In the genomic region with DNA sequence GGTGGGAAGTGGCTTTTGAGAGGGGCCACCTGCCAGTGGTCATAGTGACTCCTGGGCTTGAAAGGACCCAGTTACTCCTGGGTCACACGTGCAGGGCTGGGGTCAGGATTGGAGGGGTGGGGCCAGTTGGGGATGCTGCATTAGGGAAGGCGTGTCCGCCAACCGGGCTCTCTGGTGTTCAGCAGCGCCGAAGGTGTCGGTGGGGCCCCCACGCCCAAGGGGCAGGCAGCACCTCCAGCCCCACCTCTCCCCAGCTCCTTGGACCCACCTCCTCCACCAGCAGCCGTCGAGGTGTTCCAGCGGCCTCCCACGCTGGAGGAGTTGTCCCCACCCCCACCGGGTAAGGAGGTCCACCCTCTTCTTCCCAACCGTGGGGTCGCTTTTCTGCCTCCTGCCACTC, we compare ENCODE assay signal across 22 cellular contexts. TPM values are rescaled to one million over a fixed set of nuclear protein-coding genes. Genes with fewer than 3 reads are reported as not detected.
DNase-seq lines count a peak whose midpoint lies in the region; ATAC-seq and TF ChIP-seq lines count a peak whose summit lies in the region.
"Had no signal": no experiment of that assay in that cellular context is flagged by ENCODE, and none has a peak within 500 bp of the region (broad histone marks: within the 10 kb centered on the region; RNA-seq: fewer than 3 reads in every experiment).

No MANE protein-coding gene starts in this region.

- intact Hi-C loops in activated B cell treated with CpG ODN at 0.5 μM for 24 hours (cut with micrococcal nuclease) (loop anchor here (1.0 to 10.0 kb wide), 5 partner anchors 10 to 545 kb away; a partner anchor contains a TSS), stomach (cut with DNase I; ENCODE audit: low total_unique reads) (loop anchor here (10.0 kb wide), 1 partner anchor 55 kb away; no protein-coding TSS in a partner anchor)

- H3K9me3 Mint-ChIP-seq in activated CD4-positive, alpha-beta T cell treated with anti-CD3 and anti-CD28 coated beads, Interleukin-2, amount 10 ng/mL, durations not matched to agents 7 days and 5 days = no peaks in the 10 kb centered on the region
- H3K9me3 Mint-ChIP-seq in activated B cell treated with CpG ODN at 0.5 μM for 24 hours (no peaks in the 10 kb centered on the region), memory B cell (no peaks in the 10 kb centered on the region)
- H3K9me3 Mint-ChIP-seq: activated T-cell treated with anti-CD3 and anti-CD28 coated beads, Interleukin-2, amount 50 U/mL, for 72 hours; neural crest cell had no signal

- CTCF ChIA-PET in activated CD4-positive, alpha-beta T cell treated with anti-CD3 and anti-CD28 coated beads, Interleukin-2, amount 10 ng/mL, durations not matched to agents 7 days and 5 days (lab: Charles Lee) = no interaction called here
- CTCF ChIA-PET in activated B cell treated with CpG ODN at 0.5 μM for 24 hours (lab: Charles Lee) = interaction anchor here (1.8 to 7.7 kb wide), 2 partner anchors 27 to 39 kb away, joined by 8 to 41 read pairs; no protein-coding TSS in a partner anchor

- H3K27me3 Mint-ChIP-seq in activated CD4-positive, alpha-beta T cell treated with anti-CD3 and anti-CD28 coated beads, Interleukin-2, amount 10 ng/mL, durations not matched to agents 7 days and 5 days = peaks cover 3% of the 10 kb centered on the region
- H3K27me3 Mint-ChIP-seq in activated B cell treated with CpG ODN at 0.5 μM for 24 hours = peaks cover 6% of the 10 kb centered on the region
- no peaks in the 10 kb centered on the region for H3K27me3 Mint-ChIP-seq in memory B cell

- peaks cover 15 to 77% (median 41%) of the 10 kb centered on the region in 3 donors for H3K27me3 ChIP-seq in stomach

- 57 to 84% (median 67%) methylated on average over 7 to 15 of the region's 15 CpGs for WGBS in stomach, 5 donors

- no peaks in the 10 kb centered on the region for H3K9me3 ChIP-seq in stomach

- no peak for ATAC-seq in activated B cell treated with CpG ODN at 0.5 μM for 24 hours (ENCODE audit: low read depth)
- ATAC-seq in memory B cell (ENCODE audit: low read depth) = no peak
- no peak for ATAC-seq in GM18498 (IDR thresholded peaks at IDR 0.05; ENCODE audit: unreplicated experiment)
- ATAC-seq: left colon had no signal

- POLR2A ChIA-PET in activated CD4-positive, alpha-beta T cell treated with anti-CD3 and anti-CD28 coated beads, Interleukin-2, amount 10 ng/mL, durations not matched to agents 7 days and 5 days (lab: Charles Lee) = no interaction called here
- POLR2A ChIA-PET in activated B cell treated with CpG ODN at 0.5 μM for 24 hours (lab: Charles Lee) = interaction anchor here (0.6 to 12.3 kb wide), 4 partner anchors 8 to 96 kb away, joined by 3 to 259 read pairs (median 8); a partner anchor contains a TSS

- peaks cover 0 to 4% (median 0%) of the 10 kb centered on the region in 4 donors for H3K36me3 ChIP-seq in stomach

- no peak for TF ChIP-seq POLR2A in stomach (IDR thresholded peaks at IDR 0.05)

- no peak for TF ChIP-seq CTCF in activated B cell treated with CpG ODN at 0.5 μM for 24 hours (IDR thresholded peaks at IDR 0.05)
- TF ChIP-seq CTCF in stomach (IDR thresholded peaks at IDR 0.05) = no peak

- H3K4me1 Mint-ChIP-seq in activated CD4-positive, alpha-beta T cell treated with anti-CD3 and anti-CD28 coated beads, Interleukin-2, amount 10 ng/mL, durations not matched to agents 7 days and 5 days = peaks cover 73% of the 10 kb centered on the region
- peaks cover 66% of the 10 kb centered on the region for H3K4me1 Mint-ChIP-seq in activated B cell treated with CpG ODN at 0.5 μM for 24 hours
- H3K4me1 Mint-ChIP-seq in memory B cell = peaks cover 48% of the 10 kb centered on the region

- H3K27ac Mint-ChIP-seq in activated CD4-positive, alpha-beta T cell treated with anti-CD3 and anti-CD28 coated beads, Interleukin-2, amount 10 ng/mL, durations not matched to agents 7 days and 5 days = peak overlapping the region; percentile 88
- H3K27ac Mint-ChIP-seq in activated B cell treated with CpG ODN at 0.5 μM for 24 hours (peak overlapping the region; percentile 94), memory B cell (peak overlapping the region; percentile 93)
- H3K27ac Mint-ChIP-seq: activated T-cell treated with anti-CD3 and anti-CD28 coated beads, Interleukin-2, amount 50 U/mL, for 72 hours; brain had no signal

- DNase-seq in activated CD4-positive, alpha-beta T cell treated with anti-CD3 and anti-CD28 coated beads, Interleukin-2, amount 10 ng/mL, durations not matched to agents 7 days and 5 days = no peak
- DNase-seq in activated CD4-positive, alpha-beta T cell treated with anti-CD3 and anti-CD28 coated beads, Interleukin-2, amount 50 U/mL, for 48 hours = no peak
- DNase-seq in activated B cell treated with CpG ODN at 0.5 μM for 24 hours = no peak
- DNase-seq in memory B cell (ENCODE audit: low spot score in 2 of 2) = no peak
- DNase-seq in stomach = no peak
- no peak for DNase-seq in NCI-H1436 treated with DMSO at 0.1 percent for 48 hours (lab: John Stamatoyannopoulos, UW)
- DNase-seq in CD1c-positive myeloid dendritic cell (ENCODE audit: extremely low spot score) = no peak
- DNase-seq: activated CD4-positive, alpha-beta T cell treated with anti-CD3 and anti-CD28 coated beads, Interleukin-2, amount 50 U/mL, for 4 hours; GF-D8; KG1; NCI-H187; NCI-H226; stimulated activated CD4-positive, alpha-beta T cell treated with anti-CD3 and anti-CD28 coated beads, Interleukin-4, amount 100 ng/mL, for 1 hour had no signal

- H3K27ac ChIP-seq in stomach = peak overlapping the region in 4 of 5 donors; percentile 21 to 73 (median 50)

- peaks cover 20 to 79% (median 41%) of the 10 kb centered on the region in 4 donors for H3K4me1 ChIP-seq in stomach

- no peak for TF ChIP-seq EP300 in stomach (IDR thresholded peaks at IDR 0.05)

- H3K4me3 Mint-ChIP-seq in activated CD4-positive, alpha-beta T cell treated with anti-CD3 and anti-CD28 coated beads, Interleukin-2, amount 10 ng/mL, durations not matched to agents 7 days and 5 days = no peak overlapping the region
- H3K4me3 Mint-ChIP-seq in activated B cell treated with CpG ODN at 0.5 μM for 24 hours (no peak overlapping the region), memory B cell (peak overlapping the region; percentile 29)
- H3K4me3 Mint-ChIP-seq: brain, neural crest cell had no signal

- H3K36me3 Mint-ChIP-seq in activated CD4-positive, alpha-beta T cell treated with anti-CD3 and anti-CD28 coated beads, Interleukin-2, amount 10 ng/mL, durations not matched to agents 7 days and 5 days (ENCODE audit: low read depth) = peaks cover 65% of the 10 kb centered on the region
- H3K36me3 Mint-ChIP-seq in activated B cell treated with CpG ODN at 0.5 μM for 24 hours (ENCODE audit: low read depth) = peaks cover 11% of the 10 kb centered on the region
- H3K36me3 Mint-ChIP-seq in memory B cell = peaks cover 16% of the 10 kb centered on the region
- H3K36me3 Mint-ChIP-seq: brain had no signal

- H3K4me3 ChIP-seq in stomach = no peak overlapping the region
- H3K4me3 ChIP-seq: smooth muscle cell had no signal

RNA-seq across cellular contexts. Expression of a gene that starts 9.5 kb away (rescaled TPM):
- 10 to 100 TPM; 58.4 to 59.4 TPM for total RNA-seq in activated CD4-positive, alpha-beta T cell treated with anti-CD3 and anti-CD28 coated beads, Interleukin-2, amount 10 ng/mL, durations not matched to agents 7 days and 5 days
- total RNA-seq in activated B cell treated with CpG ODN at 0.5 μM for 24 hours (6.5 and 9.7 TPM in 2 replicates), stomach (10 to 100 TPM in 2 of 5 donors, 1 to 10 TPM in 3; 1.3 to 72.4 (median 3.1) TPM)
- polyA plus RNA-seq in stomach = 1 to 10 TPM; 4.1 to 9.9 (median 9.5) TPM
- total RNA-seq: HT-29 had no signal

RNA-seq across cellular contexts. Expression of a gene that starts 9.6 kb away (rescaled TPM):
- 10 to 100 TPM; 15.0 to 15.9 TPM for total RNA-seq in activated CD4-positive, alpha-beta T cell treated with anti-CD3 and anti-CD28 coated beads, Interleukin-2, amount 10 ng/mL, durations not matched to agents 7 days and 5 days
- total RNA-seq in activated B cell treated with CpG ODN at 0.5 μM for 24 hours (8.1 and 9.8 TPM in 2 replicates), stomach (100 to 1,000 TPM in 1 of 5 donors, 1 to 10 TPM in 2, not detected in 2; 1.6 to 134 (median 1.7) TPM)
- 1 to 10 TPM; 2.7 to 2.9 (median 2.9) TPM for polyA plus RNA-seq in stomach
- total RNA-seq: H7, HT-29, neural crest cell had no signal

RNA-seq across cellular contexts. Expression of a gene that starts 10.6 kb away (rescaled TPM):
- not detected for total RNA-seq in activated CD4-positive, alpha-beta T cell treated with anti-CD3 and anti-CD28 coated beads, Interleukin-2, amount 10 ng/mL, durations not matched to agents 7 days and 5 days
- total RNA-seq in activated B cell treated with CpG ODN at 0.5 μM for 24 hours (0.59 TPM in 1 of 2 replicates, not detected in the other), stomach (1 to 10 TPM in 2 of 5 donors, not detected in 3; 1.7 to 7.7 TPM)
- under 1 TPM in 1 of 3 donors, not detected in 2; 0.35 TPM for polyA plus RNA-seq in stomach
- total RNA-seq: HT-29, left colon, neural crest cell, subcutaneous adipose tissue had no signal
